Comparison of ENCODE assay signal across 1 cellular context in the genomic region with DNA sequence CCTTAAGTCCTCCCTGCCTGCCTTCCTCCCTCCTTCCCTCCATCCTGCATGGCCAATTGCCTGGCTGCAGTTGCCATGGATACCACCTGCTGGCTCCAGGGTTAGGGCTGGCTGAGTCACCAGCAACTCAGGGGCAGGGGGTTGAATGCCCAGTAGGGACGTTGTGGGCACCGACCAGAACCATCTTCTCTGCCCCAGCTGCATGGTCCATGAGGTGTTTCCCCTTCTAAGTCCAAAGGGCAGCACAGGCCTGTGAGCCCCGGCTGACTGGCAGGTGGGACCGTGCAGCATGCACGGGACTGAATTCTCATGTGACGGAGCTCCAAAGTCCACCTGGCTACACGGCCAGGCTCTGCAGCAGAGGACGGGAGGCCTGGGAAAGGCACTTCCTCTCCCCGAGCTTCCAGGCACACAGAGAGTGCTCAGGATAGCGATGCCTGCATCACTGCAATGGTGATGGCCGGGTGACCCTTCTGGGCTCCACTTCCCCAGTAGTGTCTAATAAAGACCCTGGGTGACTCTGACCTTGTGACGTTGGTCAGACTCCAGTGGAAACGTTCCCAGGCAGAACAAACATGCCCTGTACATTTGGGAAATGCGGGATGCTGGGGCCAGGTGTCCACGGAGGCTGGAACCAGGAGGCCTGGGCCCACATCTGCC.
TF ChIP-seq lines count a peak whose summit lies in the region.

No MANE protein-coding gene starts in this region.

TF ChIP-seq in HepG2, 621 proteins besides CTCF, POLR2A, EP300 and RAD21 (continued from another document and continues in another):
- TF ChIP-seq HNF1B (CRISPR knock-in tag; IDR thresholded peaks at IDR 0.05), result peak; percentile 93
- TF ChIP-seq PAXIP1 (CRISPR knock-in tag; conservative IDR thresholded peaks at IDR 0.05), result peak; percentile 86
- TF ChIP-seq, protein P1, sequence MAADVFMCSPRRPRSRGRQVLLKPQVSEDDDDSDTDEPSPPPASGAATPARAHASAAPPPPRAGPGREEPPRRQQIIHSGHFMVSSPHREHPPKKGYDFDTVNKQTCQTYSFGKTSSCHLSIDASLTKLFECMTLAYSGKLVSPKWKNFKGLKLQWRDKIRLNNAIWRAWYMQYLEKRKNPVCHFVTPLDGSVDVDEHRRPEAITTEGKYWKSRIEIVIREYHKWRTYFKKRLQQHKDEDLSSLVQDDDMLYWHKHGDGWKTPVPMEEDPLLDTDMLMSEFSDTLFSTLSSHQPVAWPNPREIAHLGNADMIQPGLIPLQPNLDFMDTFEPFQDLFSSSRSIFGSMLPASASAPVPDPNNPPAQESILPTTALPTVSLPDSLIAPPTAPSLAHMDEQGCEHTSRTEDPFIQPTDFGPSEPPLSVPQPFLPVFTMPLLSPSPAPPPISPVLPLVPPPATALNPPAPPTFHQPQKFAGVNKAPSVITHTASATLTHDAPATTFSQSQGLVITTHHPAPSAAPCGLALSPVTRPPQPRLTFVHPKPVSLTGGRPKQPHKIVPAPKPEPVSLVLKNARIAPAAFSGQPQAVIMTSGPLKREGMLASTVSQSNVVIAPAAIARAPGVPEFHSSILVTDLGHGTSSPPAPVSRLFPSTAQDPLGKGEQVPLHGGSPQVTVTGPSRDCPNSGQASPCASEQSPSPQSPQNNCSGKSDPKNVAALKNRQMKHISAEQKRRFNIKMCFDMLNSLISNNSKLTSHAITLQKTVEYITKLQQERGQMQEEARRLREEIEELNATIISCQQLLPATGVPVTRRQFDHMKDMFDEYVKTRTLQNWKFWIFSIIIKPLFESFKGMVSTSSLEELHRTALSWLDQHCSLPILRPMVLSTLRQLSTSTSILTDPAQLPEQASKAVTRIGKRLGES (CRISPR knock-in tag; IDR thresholded peaks at IDR 0.05; ENCODE audit: borderline replicate concordance), result peak; percentile 88
- TF ChIP-seq SOX5 (CRISPR knock-in tag; IDR thresholded peaks at IDR 0.05; ENCODE audit: borderline replicate concordance), result peak; percentile 93
- TF ChIP-seq MAFK (conservative IDR thresholded peaks at IDR 0.05 in 1 of 2, IDR thresholded peaks at IDR 0.05 in 1 of 2; ENCODE audit: low read length in 2 of 2), result no peak
- TF ChIP-seq ZNF747 (CRISPR knock-in tag; IDR thresholded peaks at IDR 0.05; ENCODE audit: borderline replicate concordance), result peak; percentile 97
- TF ChIP-seq MTA3 (CRISPR knock-in tag; IDR thresholded peaks at IDR 0.05), result no peak
- TF ChIP-seq ARID5B (CRISPR knock-in tag; IDR thresholded peaks at IDR 0.05), result peak; percentile 96
- 0 out of 2 replicates have a peak, but pooled peaks have one; percentile 33 for TF ChIP-seq RFX5 (IDR thresholded peaks at IDR 0.05; ENCODE audit: low read depth, low read length)
- TF ChIP-seq, protein P2, sequence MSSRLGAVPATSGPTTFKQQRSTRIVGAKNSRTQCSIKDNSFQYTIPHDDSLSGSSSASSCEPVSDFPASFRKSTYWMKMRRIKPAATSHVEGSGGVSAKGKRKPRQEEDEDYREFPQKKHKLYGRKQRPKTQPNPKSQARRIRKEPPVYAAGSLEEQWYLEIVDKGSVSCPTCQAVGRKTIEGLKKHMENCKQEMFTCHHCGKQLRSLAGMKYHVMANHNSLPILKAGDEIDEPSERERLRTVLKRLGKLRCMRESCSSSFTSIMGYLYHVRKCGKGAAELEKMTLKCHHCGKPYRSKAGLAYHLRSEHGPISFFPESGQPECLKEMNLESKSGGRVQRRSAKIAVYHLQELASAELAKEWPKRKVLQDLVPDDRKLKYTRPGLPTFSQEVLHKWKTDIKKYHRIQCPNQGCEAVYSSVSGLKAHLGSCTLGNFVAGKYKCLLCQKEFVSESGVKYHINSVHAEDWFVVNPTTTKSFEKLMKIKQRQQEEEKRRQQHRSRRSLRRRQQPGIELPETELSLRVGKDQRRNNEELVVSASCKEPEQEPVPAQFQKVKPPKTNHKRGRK (CRISPR knock-in tag; IDR thresholded peaks at IDR 0.05), result no peak
- 0 out of 2 replicates have a peak, but pooled peaks have one; percentile 91 for TF ChIP-seq SATB2 (CRISPR knock-in tag; IDR thresholded peaks at IDR 0.05)
- peak; percentile 97 for TF ChIP-seq ZNF33B (CRISPR knock-in tag; IDR thresholded peaks at IDR 0.05)
- peak; percentile 85 for TF ChIP-seq HMG20A (CRISPR knock-in tag; IDR thresholded peaks at IDR 0.05; ENCODE audit: borderline replicate concordance)
- no peak for TF ChIP-seq MZF1 (CRISPR knock-in tag; IDR thresholded peaks at IDR 0.05; ENCODE audit: borderline replicate concordance)
- TF ChIP-seq RXRB (CRISPR knock-in tag; IDR thresholded peaks at IDR 0.05; ENCODE audit: borderline replicate concordance), result peak; percentile 87
- no peak for TF ChIP-seq ZNF512B (CRISPR knock-in tag; IDR thresholded peaks at IDR 0.05; ENCODE audit: borderline replicate concordance)
- TF ChIP-seq FOXK2 (IDR thresholded peaks at IDR 0.05), result no peak
- no peak for TF ChIP-seq SOX6 (IDR thresholded peaks at IDR 0.05)
- peak; percentile 88 for TF ChIP-seq SOX6 (CRISPR knock-in tag; IDR thresholded peaks at IDR 0.05)
- TF ChIP-seq ZNF780A (CRISPR knock-in tag; IDR thresholded peaks at IDR 0.05), result peak; percentile 94
- peak; percentile 80; the same call in 1 of the 2 replicates for TF ChIP-seq HBP1 (CRISPR knock-in tag; IDR thresholded peaks at IDR 0.05; ENCODE audit: low read depth)
- peak; percentile 65 for TF ChIP-seq ELF1 (CRISPR knock-in tag; IDR thresholded peaks at IDR 0.05)
- TF ChIP-seq SIN3A (IDR thresholded peaks at IDR 0.05; ENCODE audit: borderline replicate concordance, low read depth, low read length), result peak; percentile 50; the same call in 1 of the 2 replicates
- TF ChIP-seq ZNF784 (CRISPR knock-in tag; IDR thresholded peaks at IDR 0.05; ENCODE audit: borderline replicate concordance), result peak; percentile 58; the same call in 1 of the 2 replicates
- peak; percentile 95 for TF ChIP-seq ZNF350 (CRISPR knock-in tag; IDR thresholded peaks at IDR 0.05; ENCODE audit: borderline replicate concordance, low read depth)
- TF ChIP-seq ZNF10 (CRISPR knock-in tag; IDR thresholded peaks at IDR 0.05; ENCODE audit: borderline replicate concordance, low read depth), result no peak
- TF ChIP-seq TBL1XR1 (IDR thresholded peaks at IDR 0.05; ENCODE audit: borderline replicate concordance, low read length, partially characterized antibody), result no peak
- TF ChIP-seq BRD4 (CRISPR knock-in tag; IDR thresholded peaks at IDR 0.05), result no peak
- TF ChIP-seq RXRA (CRISPR knock-in tag; IDR thresholded peaks at IDR 0.05), result peak; percentile 75
- peak; percentile 90 for TF ChIP-seq HDAC1 (CRISPR knock-in tag; IDR thresholded peaks at IDR 0.05)
- peak; percentile 94 for TF ChIP-seq REPIN1 (CRISPR knock-in tag; IDR thresholded peaks at IDR 0.05; ENCODE audit: borderline replicate concordance, low read depth)
- no peak for TF ChIP-seq NFRKB (IDR thresholded peaks at IDR 0.05)
- no peak for TF ChIP-seq ZBTB37 (CRISPR knock-in tag; IDR thresholded peaks at IDR 0.05)
- TF ChIP-seq ZNF441 (CRISPR knock-in tag; IDR thresholded peaks at IDR 0.05; ENCODE audit: borderline replicate concordance), result peak; percentile 82
